In genomic region chr17:35376245-35376644, GRCh38 we compare ENCODE assay signal across 11 cellular contexts. TPM values are rescaled to one million over a fixed set of nuclear protein-coding genes. Genes with fewer than 3 reads are reported as not detected.
DNase-seq lines count a peak whose midpoint lies in the region; ATAC-seq and TF ChIP-seq lines count a peak whose summit lies in the region.
"Had no signal": no experiment of that assay in that cellular context is flagged by ENCODE, and none has a peak within 500 bp of the region (broad histone marks: within the 10 kb centered on the region; RNA-seq: fewer than 3 reads in every experiment).

No MANE protein-coding gene starts in this region.

- H3K27me3 Mint-ChIP-seq in CD8-positive, alpha-beta T cell (ENCODE audit: low read depth), result no peaks in the 10 kb centered on the region

- H3K4me1 ChIP-seq in CD8-positive, alpha-beta T cell (ENCODE audit: insufficient read depth, low read length), result peaks cover 14% of the 10 kb centered on the region
- no peaks in the 10 kb centered on the region for H3K4me1 ChIP-seq in colonic mucosa
- H3K4me1 ChIP-seq in gastrocnemius medialis, result peaks cover 10 to 12% of the 10 kb centered on the region in 2 donors

- no peak overlapping the region for H3K9ac ChIP-seq in colonic mucosa (ENCODE audit: low read depth in 2 of 2, low read length in 2 of 2)

- no peaks in the 10 kb centered on the region for H3K27me3 ChIP-seq in CD8-positive, alpha-beta T cell (ENCODE audit: insufficient read depth, low read length)
- H3K27me3 ChIP-seq in colonic mucosa, result peaks cover 9% of the 10 kb centered on the region
- peaks cover 25 to 27% (median 25%) of the 10 kb centered on the region in 3 donors for H3K27me3 ChIP-seq in gastrocnemius medialis

- no peaks in the 10 kb centered on the region for H3K9me3 ChIP-seq in CD8-positive, alpha-beta T cell (ENCODE audit: low read length)
- H3K9me3 ChIP-seq in KOPT-K1 (ENCODE audit: insufficient read depth, low read length, poor library complexity, severe bottlenecking) (peaks cover 2% of the 10 kb centered on the region), colonic mucosa (no peaks in the 10 kb centered on the region), gastrocnemius medialis (peaks cover 0 to 4% (median 0%) of the 10 kb centered on the region in 3 donors)

- no peak for ATAC-seq in CD8-positive, alpha-beta T cell
- no peak for ATAC-seq in gastrocnemius medialis

- DNase-seq in CD8-positive, alpha-beta T cell, result no peak
- DNase-seq in colonic mucosa, result no peak
- no peak for DNase-seq in gastrocnemius medialis
- no peak for DNase-seq in T1000 (lab: John Stamatoyannopoulos, UW)
- DNase-seq in cerebellum (ENCODE audit: low spot score), result no peak
- DNase-seq in NCI-H2196 treated with DMSO at 0.1 percent for 48 hours (lab: John Stamatoyannopoulos, UW; ENCODE audit: unreplicated experiment), result no peak
- no peak for DNase-seq in NK-92 treated with Interleukin-12 subunit alpha and Interleukin-12 subunit beta, amount 100 ng/mL, for 24 hours (lab: John Stamatoyannopoulos, UW)
- DNase-seq: activated effector memory CD4-positive, alpha-beta T cell treated with Interleukin-2 at 50 U/mL for 16 hours; NCI-H187 treated with DMSO at 0.1 percent for 48 hours had no signal

- H3K27ac Mint-ChIP-seq in CD8-positive, alpha-beta T cell, result peak overlapping the region; percentile 55

- intact Hi-C loops in CD8-positive, alpha-beta T cell (cut with DNase I, micrococcal nuclease), result no loop called here
- intact Hi-C loops in colonic mucosa (cut with DNase I) (no loop called here), gastrocnemius medialis (cut with DNase I; ENCODE audit: low total_unique reads) (loop anchor here (10.0 kb wide), 2 partner anchors 59 to 121 kb away; partner anchors contain the start of gene SLFN12)

- H3K27ac ChIP-seq in CD8-positive, alpha-beta T cell (ENCODE audit: low read depth, low read length), result no peak overlapping the region
- H3K27ac ChIP-seq in KOPT-K1 (ENCODE audit: low read depth, low read length, poor library complexity, severe bottlenecking), result peak overlapping the region; percentile 38
- peak overlapping the region; percentile 9 for H3K27ac ChIP-seq in colonic mucosa
- peak overlapping the region; percentile 20 to 90 (median 70) for H3K27ac ChIP-seq in gastrocnemius medialis
- H3K27ac ChIP-seq: epithelial cell of prostate had no signal

- H3K4me1 Mint-ChIP-seq in CD8-positive, alpha-beta T cell (ENCODE audit: low read depth), result peaks cover 32% of the 10 kb centered on the region

- no peaks in the 10 kb centered on the region for H3K9me3 Mint-ChIP-seq in CD8-positive, alpha-beta T cell

- no peak for TF ChIP-seq POLR2A in gastrocnemius medialis (IDR thresholded peaks at IDR 0.05)

- H3K36me3 Mint-ChIP-seq in CD8-positive, alpha-beta T cell, result peaks cover 6% of the 10 kb centered on the region

- H3K36me3 ChIP-seq in CD8-positive, alpha-beta T cell (ENCODE audit: insufficient read depth, low read length), result no peaks in the 10 kb centered on the region
- H3K36me3 ChIP-seq in KOPT-K1 (ENCODE audit: insufficient read depth, low read length) (peaks cover 8% of the 10 kb centered on the region; the same call in 1 of the 2 replicates), colonic mucosa (no peaks in the 10 kb centered on the region), gastrocnemius medialis (no peaks in the 10 kb centered on the region)

- in situ Hi-C loops in gastrocnemius medialis (cut with MboI; ENCODE audit: low sequenced_read_pairs in 4 of 4), result no loop called here

- no peak overlapping the region for H3K4me3 Mint-ChIP-seq in CD8-positive, alpha-beta T cell

- POLR2A ChIA-PET in CD8-positive, alpha-beta T cell (lab: Charles Lee), result interaction anchor here (0.5 kb wide), 1 partner anchor 188 kb away, joined by 4 read pairs; no protein-coding TSS in a partner anchor

- CTCF ChIA-PET in CD8-positive, alpha-beta T cell (lab: Charles Lee), result no interaction called here

- H3K4me3 ChIP-seq in CD8-positive, alpha-beta T cell (ENCODE audit: low read depth, low read length), result no peak overlapping the region
- H3K4me3 ChIP-seq in colonic mucosa (no peak overlapping the region), gastrocnemius medialis (no peak overlapping the region)

- no peak for TF ChIP-seq CTCF in CD8-positive, alpha-beta T cell (IDR thresholded peaks at IDR 0.05)
- TF ChIP-seq CTCF in colonic mucosa (IDR thresholded peaks at IDR 0.05), result no peak
- no peak for TF ChIP-seq CTCF in gastrocnemius medialis (IDR thresholded peaks at IDR 0.05 in 4 of 5, conservative IDR thresholded peaks at IDR 0.05 in 1 of 5)

RNA-seq across cellular contexts. Expression of gene SLFN11, which starts 2.8 kb away (rescaled TPM):
- 10 to 100 TPM; 25.6 to 27.2 TPM for total RNA-seq in CD8-positive, alpha-beta T cell
- total RNA-seq in colonic mucosa (1 to 10 TPM; 3.6 to 9.1 TPM), gastrocnemius medialis (10 to 100 TPM in 2 of 4 donors, 1 to 10 TPM in 2; 8.9 to 11.8 (median 10.0) TPM), cerebellum (14.7 TPM)

RNA-seq across cellular contexts. Expression of gene SLFN12, which starts 56.1 kb away (rescaled TPM):
- total RNA-seq in CD8-positive, alpha-beta T cell, result 1 to 10 TPM; 2.4 TPM
- total RNA-seq in colonic mucosa (1 to 10 TPM; 1.3 to 2.0 TPM), gastrocnemius medialis (1 to 10 TPM in 2 of 4 donors, under 1 TPM in 2; 0.76 to 2.2 (median 1.3) TPM), cerebellum (4.5 TPM)
